Comparison of ENCODE assay signal across 8 cellular contexts in the genomic region with DNA sequence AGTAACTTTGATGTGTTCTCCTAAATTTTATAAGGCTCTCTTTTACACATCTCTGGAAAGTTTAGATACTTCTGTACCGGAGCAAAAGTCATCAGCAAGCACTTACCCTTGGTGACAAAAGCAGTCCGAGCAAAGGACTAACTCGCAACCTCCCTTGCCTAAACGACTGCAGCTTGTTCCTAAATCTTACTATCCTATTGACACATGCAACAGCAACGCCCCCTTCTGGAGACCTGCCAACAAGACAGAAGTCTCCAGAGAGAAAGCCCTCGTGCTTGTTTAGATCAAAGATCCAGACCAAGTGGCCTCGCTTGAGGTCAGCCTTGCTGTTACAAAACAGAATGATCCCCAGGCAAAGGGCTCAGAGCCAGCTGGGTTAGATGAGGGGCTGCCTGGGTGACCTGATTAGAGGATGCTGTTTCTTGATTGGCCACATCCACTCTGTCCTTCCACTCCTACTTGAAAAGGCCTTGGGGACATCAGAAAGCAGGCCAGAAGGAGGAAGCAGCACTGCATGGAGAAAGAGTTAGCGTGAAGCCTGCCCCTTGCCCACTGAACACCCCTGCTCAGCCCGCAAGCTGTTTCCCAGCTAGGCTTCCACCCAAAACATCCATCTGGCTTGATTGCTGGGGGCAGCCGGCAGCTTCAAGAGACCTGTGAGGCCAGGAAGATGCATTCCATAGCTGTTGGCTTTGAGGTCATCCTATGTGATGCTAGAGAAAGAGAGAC.
A peak's percentile ranks its signal among the peaks of the same experiment; 100 is the strongest.
DNase-seq lines count a peak whose midpoint lies in the region; ATAC-seq and TF ChIP-seq lines count a peak whose summit lies in the region.

No MANE protein-coding gene starts in this region.

- intact Hi-C loops in lower leg skin (cut with DNase I; ENCODE audit: low total_unique reads), result no loop called here

- ATAC-seq in HG02938 (IDR thresholded peaks at IDR 0.05; ENCODE audit: unreplicated experiment), result peak; percentile 58
- no peak for ATAC-seq in HG02840 (IDR thresholded peaks at IDR 0.05; ENCODE audit: low FRiP score, unreplicated experiment)

- DNase-seq in G401 (ENCODE audit: low spot score) (peak; percentile 73), NCI-H446 treated with DMSO at 0.1 percent for 48 hours (lab: John Stamatoyannopoulos, UW) (peak; percentile 52), dedifferentiated amniotic fluid mesenchymal stem cell (ENCODE audit: extremely low spot score) (peak; percentile 52), lower leg skin (ENCODE audit: low spot score in 2 of 2) (peak; percentile 90 to 96)
- DNase-seq in activated CD4-positive, alpha-beta T cell treated with anti-CD3 and anti-CD28 coated beads for 24 hours (ENCODE audit: low read depth in 2 of 2), result peak; percentile 74 to 81
- peak; percentile 55 to 66 (median 60) for DNase-seq in stimulated activated CD4-positive, alpha-beta T cell treated with anti-CD3 and anti-CD28 coated beads, TNF-alpha, amount 100 ng/mL, for 4 hours (ENCODE audit: low read depth in 3 of 3)

- 39 to 43% methylated on average over 10 of the region's 10 CpGs for WGBS in lower leg skin, 2 donors

- in situ Hi-C loops in G401 (cut with HindIII; ENCODE audit: low sequenced_read_pairs), result no loop called here

- TF ChIP-seq POLR2A in lower leg skin (IDR thresholded peaks at IDR 0.05), result no peak

- no peak for TF ChIP-seq CTCF in lower leg skin (IDR thresholded peaks at IDR 0.05)

- H3K4me3 ChIP-seq in lower leg skin (ENCODE audit: low read depth, poor library complexity, severe bottlenecking), result no peak overlapping the region
